Comparison of ENCODE assay signal across 24 cellular contexts in the genomic region with DNA sequence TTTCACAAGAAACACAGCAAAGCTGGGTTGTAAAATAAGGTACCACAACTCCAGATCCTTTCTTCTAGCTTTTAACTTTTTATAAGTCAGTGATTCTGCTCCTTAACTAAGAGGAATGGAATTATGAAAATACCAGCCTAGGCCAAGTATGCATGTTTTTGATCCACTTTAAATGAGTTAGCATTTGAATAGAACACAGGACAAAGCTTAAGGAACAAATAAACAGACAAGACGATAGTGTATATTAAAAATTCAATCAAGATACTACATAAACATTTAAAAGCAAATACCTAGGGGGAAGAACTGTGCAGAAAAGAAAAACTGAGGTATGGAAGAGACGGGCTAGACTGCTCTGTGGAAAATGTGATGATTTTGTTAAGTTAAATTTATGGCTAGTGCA.
DNase-seq lines count a peak whose midpoint lies in the region; ATAC-seq and TF ChIP-seq lines count a peak whose summit lies in the region.
"Had no signal": no experiment of that assay in that cellular context is flagged by ENCODE, and none has a peak within 500 bp of the region (broad histone marks: within the 10 kb centered on the region; RNA-seq: fewer than 3 reads in every experiment).

No MANE protein-coding gene starts in this region.

- no peak for ATAC-seq in GM23338
- ATAC-seq: A549 had no signal

- H3K36me3 ChIP-seq in GM23338 (ENCODE audit: insufficient read depth) (no peaks in the 10 kb centered on the region), adipocyte (ENCODE audit: control insufficient read depth, insufficient read depth, low read length, severe bottlenecking) (no peaks in the 10 kb centered on the region), smooth muscle cell (ENCODE audit: low read depth) (no peaks in the 10 kb centered on the region)
- H3K36me3 ChIP-seq: BE2C; BLaER1 treated with 17β-estradiol and CSF1 and Interleukin-3, amounts not matched to agents 10 nM and 100 nM; HAP-1 had no signal

- no peaks in the 10 kb centered on the region for H3K27me3 ChIP-seq in GM23338 (ENCODE audit: insufficient read depth)
- no peaks in the 10 kb centered on the region for H3K27me3 ChIP-seq in adipocyte (replicated peaks; ENCODE audit: control insufficient read depth, insufficient read depth, low read length)
- no peaks in the 10 kb centered on the region for H3K27me3 ChIP-seq in smooth muscle cell (ENCODE audit: low read depth)
- H3K27me3 ChIP-seq: BE2C; BLaER1 treated with 17β-estradiol and CSF1 and Interleukin-3, amounts not matched to agents 10 nM and 100 nM had no signal

- H3K9me3 ChIP-seq in adipocyte (ENCODE audit: control insufficient read depth, low read length) (no peaks in the 10 kb centered on the region), smooth muscle cell (replicated peaks; ENCODE audit: low read depth) (no peaks in the 10 kb centered on the region)
- H3K9me3 ChIP-seq: A549, BE2C, HAP-1 had no signal

- peak overlapping the region; percentile 1; the same call in 1 of the 2 replicates for H3K27ac Mint-ChIP-seq in GM23338
- H3K27ac Mint-ChIP-seq in mesothelial cell of epicardium = peak overlapping the region; percentile 19
- H3K27ac Mint-ChIP-seq: CD14-positive monocyte; CD4-positive, alpha-beta T cell; CD8-positive, alpha-beta memory T cell; HFFc6 had no signal

- H3K9ac ChIP-seq in adipocyte (ENCODE audit: low read length) (no peak overlapping the region), smooth muscle cell (ENCODE audit: low read depth) (no peak overlapping the region)
- H3K9ac ChIP-seq: BLaER1 treated with 17β-estradiol and CSF1 and Interleukin-3, amounts not matched to agents 10 nM and 100 nM; GM23248 had no signal

- H3K36me3 Mint-ChIP-seq in GM23338 (ENCODE audit: low read depth) (no peaks in the 10 kb centered on the region), mesothelial cell of epicardium (peaks cover 4% of the 10 kb centered on the region)
- H3K36me3 Mint-ChIP-seq: CD14-positive monocyte; CD8-positive, alpha-beta memory T cell had no signal

- H3K4me3 ChIP-seq in GM23338 (no peak overlapping the region), adipocyte (ENCODE audit: low read length) (no peak overlapping the region), smooth muscle cell (no peak overlapping the region)
- H3K4me3 ChIP-seq: A549; BLaER1 treated with 17β-estradiol and CSF1 and Interleukin-3, amounts not matched to agents 10 nM and 100 nM; GM23248; HAP-1 had no signal

- H3K27ac ChIP-seq in GM23338 (ENCODE audit: low read depth) = no peak overlapping the region
- peak overlapping the region; percentile 82 for H3K27ac ChIP-seq in smooth muscle cell (ENCODE audit: low read depth)
- H3K27ac ChIP-seq: A549; BLaER1 treated with 17β-estradiol and CSF1 and Interleukin-3, amounts not matched to agents 10 nM and 100 nM; GM23248 had no signal

- H3K4me3 Mint-ChIP-seq in GM23338 (no peak overlapping the region), mesothelial cell of epicardium (no peak overlapping the region)
- H3K4me3 Mint-ChIP-seq: CD14-positive monocyte; CD4-positive, alpha-beta T cell; CD8-positive, alpha-beta memory T cell; HFFc6 had no signal

- H3K4me1 Mint-ChIP-seq in GM23338 (peaks cover 6% of the 10 kb centered on the region; the same call in 2 of the 3 replicates), mesothelial cell of epicardium (peaks cover 32% of the 10 kb centered on the region)
- H3K4me1 Mint-ChIP-seq: CD14-positive monocyte; CD8-positive, alpha-beta memory T cell had no signal

- no peaks in the 10 kb centered on the region for H3K9me3 Mint-ChIP-seq in GM23338
- H3K9me3 Mint-ChIP-seq in mesothelial cell of epicardium = peaks cover 13% of the 10 kb centered on the region
- H3K9me3 Mint-ChIP-seq: HFFc6 had no signal

- no peaks in the 10 kb centered on the region for H3K9me2 ChIP-seq in GM23338 (ENCODE audit: insufficient read depth)

- DNase-seq in GM23338 (ENCODE audit: low spot score) = no peak
- peak; percentile 41 for DNase-seq in adipocyte (ENCODE audit: low read depth)
- DNase-seq in mesothelial cell of epicardium (ENCODE audit: low spot score in 2 of 2, unreplicated experiment in 2 of 2) = no peak
- no peak for DNase-seq in smooth muscle cell (lab: John Stamatoyannopoulos, UW; ENCODE audit: unreplicated experiment)
- no peak for DNase-seq in GM20000 (ENCODE audit: low spot score)
- DNase-seq in activated T-cell treated with anti-CD3 and anti-CD28 coated beads, Interleukin-2, amount 50 U/mL, for 48 hours = no peak
- no peak for DNase-seq in putamen (ENCODE audit: low spot score)
- DNase-seq: 8988T; ACHN; AML-193; BE2C; Calu3; CD4-positive, alpha-beta T cell; CD8-positive, alpha-beta memory T cell; COR-L47; DMS53; DMS79 treated with DMSO at 0.1 percent for 48 hours; GF-D8; GM23248; HFFc6 had no signal

- no peak overlapping the region for H2AFZ ChIP-seq in GM23338
- H2AFZ ChIP-seq in smooth muscle cell (ENCODE audit: low read depth) = no peak overlapping the region
- H2AFZ ChIP-seq: GM23248 had no signal

- H3K79me2 ChIP-seq in GM23338 (replicated peaks; ENCODE audit: insufficient read depth) (no peaks in the 10 kb centered on the region), smooth muscle cell (ENCODE audit: low read depth) (no peaks in the 10 kb centered on the region)

- no peaks in the 10 kb centered on the region for H4K20me1 ChIP-seq in GM23338 (replicated peaks; ENCODE audit: insufficient read depth)
- no peaks in the 10 kb centered on the region for H4K20me1 ChIP-seq in smooth muscle cell (ENCODE audit: low read depth)
- H4K20me1 ChIP-seq: BLaER1 treated with 17β-estradiol and CSF1 and Interleukin-3, amounts not matched to agents 10 nM and 100 nM had no signal

- H3K27me3 Mint-ChIP-seq in GM23338 (ENCODE audit: insufficient read depth, low read depth, poor library complexity) (peaks cover 2% of the 10 kb centered on the region), mesothelial cell of epicardium (ENCODE audit: low read depth) (no peaks in the 10 kb centered on the region)
- H3K27me3 Mint-ChIP-seq: CD4-positive, alpha-beta T cell; CD8-positive, alpha-beta memory T cell had no signal

- WGBS in smooth muscle cell (ENCODE audit: low lambda C conversion rate) = 40% methylated on average over 2 of the region's 2 CpGs

- H3K4me1 ChIP-seq in GM23338 (ENCODE audit: insufficient read depth) (no peaks in the 10 kb centered on the region), adipocyte (ENCODE audit: control insufficient read depth, insufficient read depth, low read length) (peaks cover 6% of the 10 kb centered on the region), smooth muscle cell (ENCODE audit: low read depth) (peaks cover 6% of the 10 kb centered on the region)
- H3K4me1 ChIP-seq: A549 had no signal

- H3F3A ChIP-seq in GM23338 (replicated peaks; ENCODE audit: low read depth) (no peaks in the 10 kb centered on the region), smooth muscle cell (ENCODE audit: low read depth) (peaks cover 11% of the 10 kb centered on the region)

- no peak overlapping the region for H3K4me2 ChIP-seq in GM23338
- H3K4me2 ChIP-seq in smooth muscle cell = peak overlapping the region; percentile 7
- H3K4me2 ChIP-seq: A549 had no signal

- TF ChIP-seq CTCF in GM23338 (conservative IDR thresholded peaks at IDR 0.05; ENCODE audit: low read depth in 2 of 2) (no peak), mesothelial cell of epicardium (IDR thresholded peaks at IDR 0.05; ENCODE audit: unreplicated experiment) (no peak), smooth muscle cell (IDR thresholded peaks at IDR 0.05; ENCODE audit: borderline replicate concordance, insufficient read depth, poor library complexity, severe bottlenecking) (no peak), GM20000 (IDR thresholded peaks at IDR 0.05; ENCODE audit: extremely low read depth, missing control alignments) (no peak)

TF ChIP-seq in GM23338, 12 proteins besides CTCF, POLR2A, EP300 and RAD21:
- no peak for TF ChIP-seq ZNF114 (CRISPR knock-in tag; IDR thresholded peaks at IDR 0.05)
